Comparison of ENCODE assay signal across 2 cellular contexts in genomic region chr1:39787108-39787375, GRCh38. TPM values are rescaled to one million over a fixed set of nuclear protein-coding genes. Genes with fewer than 3 reads are reported as not detected.
"Had no signal": no experiment of that assay in that cellular context is flagged by ENCODE, and none has a peak within 500 bp of the region (broad histone marks: within the 10 kb centered on the region; RNA-seq: fewer than 3 reads in every experiment).

No MANE protein-coding gene starts in this region.

RNA-seq across cellular contexts. Expression of gene BMP8B, which starts 1.6 kb away (rescaled TPM):
- total RNA-seq: glomerular endothelial cell had no signal

RNA-seq across cellular contexts. Expression of gene OXCT2, which starts 15.9 kb away (rescaled TPM):
- total RNA-seq: activated CD4-positive, alpha-beta T cell treated with anti-CD3 and anti-CD28 coated beads, Interleukin-2, amount 10 ng/mL, durations not matched to agents 7 days and 5 days had no signal
